ENCODE assay signal across 14 cellular contexts in genomic region chr7:157684157-157684595, GRCh38.
A peak's percentile ranks its signal among the peaks of the same experiment; 100 is the strongest.
DNase-seq lines count a peak whose midpoint lies in the region; TF ChIP-seq lines count a peak whose summit lies in the region.
"Had no signal": no experiment of that assay in that cellular context is flagged by ENCODE, and none has a peak within 500 bp of the region (broad histone marks: within the 10 kb centered on the region; RNA-seq: fewer than 3 reads in every experiment).

No MANE protein-coding gene starts in this region.

- H3K27me3 Mint-ChIP-seq in neural crest cell (ENCODE audit: low read depth), result peaks cover 64% of the 10 kb centered on the region

- H3K9me3 Mint-ChIP-seq in neural crest cell, result no peaks in the 10 kb centered on the region

- H3K27me3 ChIP-seq in endocrine pancreas (ENCODE audit: control insufficient read depth, insufficient read depth, low read length), result no peaks in the 10 kb centered on the region

- peak overlapping the region; percentile 88 for H3K4me3 Mint-ChIP-seq in neural crest cell

- H3K4me3 ChIP-seq in endocrine pancreas (ENCODE audit: control insufficient read depth, insufficient read depth, low read length), result peak overlapping the region; percentile 34

- H3K4me1 Mint-ChIP-seq in neural crest cell, result peaks cover 73% of the 10 kb centered on the region

- no peak for TF ChIP-seq CTCF in neural crest cell (conservative IDR thresholded peaks at IDR 0.05)
- TF ChIP-seq CTCF in RWPE1 (conservative IDR thresholded peaks at IDR 0.05; ENCODE audit: low read depth), result no peak

- H3K9ac ChIP-seq in ES-I3 (ENCODE audit: low read depth, low read length) (peak overlapping the region; percentile 54; the same call in 1 of the 2 replicates), endocrine pancreas (ENCODE audit: control insufficient read depth, insufficient read depth, low read length) (no peak overlapping the region)

- POLR2A ChIA-PET in RWPE1 (lab: Yijun Ruan, JAX; ENCODE audit: low non-redundant PET), result no interaction called here

- CTCF ChIA-PET in RWPE1 (lab: Yijun Ruan, JAX), result no interaction called here

- H3K27ac Mint-ChIP-seq in neural crest cell (ENCODE audit: unreplicated experiment), result no peak overlapping the region

- DNase-seq in NCI-H510A treated with DMSO at 0.1 percent for 48 hours (lab: John Stamatoyannopoulos, UW) (peak; percentile 49), NCI-H510A (lab: John Stamatoyannopoulos, UW) (no peak), neural crest cell (ENCODE audit: low read depth, low spot score) (peak; percentile 49), NCI-H2171 treated with DMSO at 0.1 percent for 48 hours (lab: John Stamatoyannopoulos, UW) (no peak), T-helper 2 cell (no peak), RWPE1 (ENCODE audit: low spot score) (no peak)
- DNase-seq: 8988T, activated T-cell treated with anti-CD3 and anti-CD28 coated beads for 4 hours, Caco-2, trophoblast cell had no signal

- H3K4me1 ChIP-seq in ES-I3 (ENCODE audit: insufficient read depth, low read length), result peaks cover 11% of the 10 kb centered on the region; the same call in 1 of the 2 replicates
- H3K4me1 ChIP-seq in endocrine pancreas (ENCODE audit: control insufficient read depth, insufficient read depth, low read length), result no peaks in the 10 kb centered on the region
- H3K4me1 ChIP-seq: ascending aorta, Caco-2 had no signal

- no peak overlapping the region for H3K27ac ChIP-seq in RWPE1
- H3K27ac ChIP-seq: ascending aorta, epithelial cell of prostate had no signal

- H3K36me3 ChIP-seq in ES-I3 (ENCODE audit: insufficient read depth, low read length) (no peaks in the 10 kb centered on the region), endocrine pancreas (ENCODE audit: control insufficient read depth, insufficient read depth, low read length) (no peaks in the 10 kb centered on the region)
- H3K36me3 ChIP-seq: ascending aorta had no signal

- H3K36me3 Mint-ChIP-seq in neural crest cell (ENCODE audit: low read depth), result peaks cover 24% of the 10 kb centered on the region

- no peaks in the 10 kb centered on the region for H3K9me3 ChIP-seq in ES-I3 (ENCODE audit: control insufficient read depth, insufficient read depth, low read length)
- H3K9me3 ChIP-seq in endocrine pancreas (ENCODE audit: control insufficient read depth, low read length), result no peaks in the 10 kb centered on the region
- H3K9me3 ChIP-seq: ascending aorta, Caco-2 had no signal

Comparison
In these comparisons a context has a peak if more than half of its experiments do, and no peak if none do; other contexts are left out.
1. DNase-seq: peak in NCI-H510A treated with DMSO at 0.1 percent for 48 hours (single experiment) and neural crest cell (single experiment); none in NCI-H510A (single experiment), NCI-H2171 treated with DMSO at 0.1 percent for 48 hours (single experiment), T-helper 2 cell (0 of 5) and RWPE1 (single experiment).